In the genomic region with DNA sequence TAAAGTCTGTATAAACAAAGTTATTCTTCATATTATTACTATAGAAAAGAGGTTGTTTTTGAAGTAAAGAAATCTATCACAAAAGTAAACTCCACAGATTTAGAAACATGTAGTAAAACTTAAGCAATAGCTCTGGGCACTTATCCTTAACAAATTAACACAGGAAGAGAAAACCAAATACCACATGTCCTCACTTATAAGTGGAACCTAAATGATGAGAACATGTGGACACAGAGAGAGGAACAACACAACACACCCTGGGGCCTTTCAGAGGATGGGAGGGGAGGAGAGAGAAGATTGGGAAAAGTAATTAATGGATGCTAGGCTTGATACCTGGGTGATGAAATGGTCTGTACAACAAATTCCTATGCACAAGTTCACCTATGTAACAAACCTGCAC, we compare ENCODE assay signal across 29 cellular contexts. TPM values are rescaled to one million over a fixed set of nuclear protein-coding genes. Genes with fewer than 3 reads are reported as not detected.
"Had no signal": no experiment of that assay in that cellular context is flagged by ENCODE, and none has a peak within 500 bp of the region (broad histone marks: within the 10 kb centered on the region; RNA-seq: fewer than 3 reads in every experiment).

No MANE protein-coding gene starts in this region.

- H3K36me3 ChIP-seq: breast epithelium, colonic mucosa, esophagus muscularis mucosa, left lung, WERI-Rb-1 had no signal

- H3K27me3 ChIP-seq: breast epithelium, colonic mucosa, esophagus muscularis mucosa, left lung, testis had no signal

- H3K9me3 Mint-ChIP-seq: activated CD4-positive, alpha-beta T cell treated with anti-CD3 and anti-CD28 coated beads, Interleukin-2, amount 10 ng/mL, durations not matched to agents 7 days and 5 days; activated CD8-positive, alpha-beta T cell treated with anti-CD3 and anti-CD28 coated beads for 36 hours; activated T-helper 1 cell treated with anti-CD3 and anti-CD28 coated beads, Interleukin-12 subunit alpha, Interleukin-12 subunit beta, Interleukin-2, Interleukin-4 antibody, amounts not matched to agents 30 ng/mL and 10 ng/mL and 1 ng/mL, durations not matched to agents 14 hours and 24 hours and 36 hours; central memory CD8-positive, alpha-beta T cell; effector memory CD8-positive, alpha-beta T cell; natural killer cell; T-cell; T-helper 2 cell treated with Interferon-gamma antibody and Interleukin-4, amounts not matched to agents 5 μg/mL and 100 μg/mL, for 36 hours had no signal

- H3K27ac Mint-ChIP-seq: activated CD4-positive, alpha-beta T cell treated with anti-CD3 and anti-CD28 coated beads, Interleukin-2, amount 10 ng/mL, durations not matched to agents 7 days and 5 days; activated CD8-positive, alpha-beta memory T cell treated with anti-CD3 and anti-CD28 coated beads, Interleukin-2, amount 10 ng/mL, durations not matched to agents 7 days and 5 days; activated CD8-positive, alpha-beta T cell treated with anti-CD3 and anti-CD28 coated beads for 36 hours; activated naive CD8-positive, alpha-beta T cell; activated T-helper 1 cell treated with anti-CD3 and anti-CD28 coated beads, Interleukin-12 subunit alpha, Interleukin-12 subunit beta, Interleukin-2, Interleukin-4 antibody, amounts not matched to agents 30 ng/mL and 10 ng/mL and 1 ng/mL, durations not matched to agents 14 hours and 24 hours and 36 hours; effector memory CD8-positive, alpha-beta T cell; natural killer cell; progenitor cell of endocrine pancreas; T-cell; T-helper 2 cell treated with Interferon-gamma antibody and Interleukin-4, amounts not matched to agents 5 μg/mL and 100 μg/mL, for 36 hours had no signal

- H3K36me3 Mint-ChIP-seq: activated CD8-positive, alpha-beta memory T cell treated with anti-CD3 and anti-CD28 coated beads, Interleukin-2, amount 10 ng/mL, durations not matched to agents 7 days and 5 days; natural killer cell; T-cell had no signal

- H3K4me1 ChIP-seq: breast epithelium, colonic mucosa, esophagus muscularis mucosa, left lung, testis had no signal

- H3K4me3 Mint-ChIP-seq: activated CD4-positive, alpha-beta T cell treated with anti-CD3 and anti-CD28 coated beads, Interleukin-2, amount 10 ng/mL, durations not matched to agents 7 days and 5 days; activated CD8-positive, alpha-beta memory T cell treated with anti-CD3 and anti-CD28 coated beads, Interleukin-2, amount 10 ng/mL, durations not matched to agents 7 days and 5 days; activated CD8-positive, alpha-beta T cell treated with anti-CD3 and anti-CD28 coated beads for 36 hours; activated naive CD8-positive, alpha-beta T cell; activated T-helper 1 cell treated with anti-CD3 and anti-CD28 coated beads, Interleukin-12 subunit alpha, Interleukin-12 subunit beta, Interleukin-2, Interleukin-4 antibody, amounts not matched to agents 30 ng/mL and 10 ng/mL and 1 ng/mL, durations not matched to agents 14 hours and 24 hours and 36 hours; central memory CD8-positive, alpha-beta T cell; effector memory CD8-positive, alpha-beta T cell; natural killer cell; T-cell; T-helper 2 cell treated with Interferon-gamma antibody and Interleukin-4, amounts not matched to agents 5 μg/mL and 100 μg/mL, for 36 hours had no signal

- H3K27me3 Mint-ChIP-seq: activated CD8-positive, alpha-beta T cell treated with anti-CD3 and anti-CD28 coated beads for 36 hours; activated naive CD8-positive, alpha-beta T cell; central memory CD8-positive, alpha-beta T cell; effector memory CD8-positive, alpha-beta T cell; progenitor cell of endocrine pancreas; T-cell had no signal

- H3K9me3 ChIP-seq: breast epithelium, colonic mucosa, esophagus muscularis mucosa, left lung, testis had no signal

- H3K27ac ChIP-seq: breast epithelium, colonic mucosa, dorsolateral prefrontal cortex, esophagus muscularis mucosa, left lung, testis, WERI-Rb-1 had no signal

- DNase-seq: activated CD4-positive, alpha-beta T cell treated with anti-CD3 and anti-CD28 coated beads, Interleukin-2, amount 10 ng/mL, durations not matched to agents 7 days and 5 days; activated CD4-positive, CD25-positive, alpha-beta regulatory T cell treated with anti-CD3 and anti-CD28 coated beads, Interleukin-2, amount 50 U/mL, for 72 hours; activated CD8-positive, alpha-beta memory T cell treated with anti-CD3 and anti-CD28 coated beads, Interleukin-2, amount 10 ng/mL, durations not matched to agents 7 days and 5 days; activated CD8-positive, alpha-beta T cell treated with anti-CD3 and anti-CD28 coated beads for 36 hours; activated gamma-delta T cell; colonic mucosa; dorsolateral prefrontal cortex; effector memory CD8-positive, alpha-beta T cell; kidney; left lung; midbrain; natural killer cell; stimulated activated CD4-positive, alpha-beta T cell treated with anti-CD3 and anti-CD28 coated beads, Interleukin-4, amount 100 ng/mL, for 1 hour; stimulated activated naive CD4-positive, alpha-beta T cell; T-cell; testis; trophoblast cell; WERI-Rb-1 had no signal

- H3K4me3 ChIP-seq: breast epithelium, colonic mucosa, dorsolateral prefrontal cortex, esophagus muscularis mucosa, left lung, testis had no signal

- H3K4me1 Mint-ChIP-seq: activated CD4-positive, alpha-beta T cell treated with anti-CD3 and anti-CD28 coated beads, Interleukin-2, amount 10 ng/mL, durations not matched to agents 7 days and 5 days; activated CD8-positive, alpha-beta memory T cell treated with anti-CD3 and anti-CD28 coated beads, Interleukin-2, amount 10 ng/mL, durations not matched to agents 7 days and 5 days; central memory CD8-positive, alpha-beta T cell; natural killer cell; T-cell had no signal

RNA-seq across cellular contexts. Expression of a gene that starts 57.2 kb away (rescaled TPM):
- total RNA-seq: activated CD4-positive, alpha-beta T cell treated with anti-CD3 and anti-CD28 coated beads, Interleukin-2, amount 10 ng/mL, durations not matched to agents 7 days and 5 days; activated CD8-positive, alpha-beta memory T cell treated with anti-CD3 and anti-CD28 coated beads, Interleukin-2, amount 10 ng/mL, durations not matched to agents 7 days and 5 days; activated CD8-positive, alpha-beta T cell treated with anti-CD3 and anti-CD28 coated beads for 36 hours; colonic mucosa; endothelial cell of umbilical vein; esophagus muscularis mucosa; glomerular endothelial cell; kidney; left lung; lung microvascular endothelial cell; natural killer cell; osteocyte; progenitor cell of endocrine pancreas; T-cell; testis had no signal
- polyA plus RNA-seq: endothelial cell of umbilical vein had no signal
